14 cellular contexts compared by ENCODE assay signal in the genomic region with DNA sequence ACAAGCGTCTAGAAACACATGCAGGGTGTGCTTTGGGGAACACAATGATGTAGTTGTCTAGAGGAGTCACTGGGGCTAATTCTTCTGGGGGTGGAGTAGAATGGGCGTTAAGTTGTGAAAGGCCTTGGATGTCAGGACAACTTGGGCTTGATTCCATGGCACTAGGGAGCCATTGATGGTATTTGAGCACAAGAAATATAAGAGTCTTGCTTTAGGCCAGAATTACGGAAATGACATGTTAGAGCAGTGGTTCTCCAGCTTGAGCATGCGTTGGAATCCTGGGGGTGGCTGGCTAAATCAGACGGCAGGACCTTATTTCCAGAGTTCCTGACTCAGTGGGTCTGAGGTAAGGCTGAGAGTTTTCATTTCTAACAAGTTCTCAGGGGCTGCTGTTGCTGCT. TPM values are rescaled to one million over a fixed set of nuclear protein-coding genes. Genes with fewer than 3 reads are reported as not detected.
DNase-seq lines count a peak whose midpoint lies in the region; ATAC-seq, FAIRE-seq and TF ChIP-seq lines count a peak whose summit lies in the region.
"Had no signal": no experiment of that assay in that cellular context is flagged by ENCODE, and none has a peak within 500 bp of the region (broad histone marks: within the 10 kb centered on the region; RNA-seq: fewer than 3 reads in every experiment).

No MANE protein-coding gene starts in this region.

- H3K56ac ChIP-seq in H1 (replicated peaks; ENCODE audit: insufficient read length, low read depth, low read length): no peak overlapping the region

- peak overlapping the region; percentile 49; the same call in 1 of the 2 replicates for H3K4me2 ChIP-seq in BLaER1
- 0 out of 4 replicates have a peak overlapping the region, but pooled peaks of 1 of the 2 experiments have one; percentile 26 for H3K4me2 ChIP-seq in H1 (ENCODE audit: insufficient read depth in 1 of 2, low read depth in 2 of 2, low read length in 2 of 2)
- H3K4me2 ChIP-seq: KMS-11 had no signal

- H2BK15ac ChIP-seq in H1 (ENCODE audit: low read length): peak overlapping the region; percentile 10

- peak overlapping the region; percentile 60; the same call in 1 of the 2 replicates for H2BK5ac ChIP-seq in H1 (ENCODE audit: low read depth, low read length)

- TF ChIP-seq POLR2A in H1 (IDR thresholded peaks at IDR 0.05; ENCODE audit: control extremely low read depth in 1 of 2, low read depth in 2 of 2, low read length in 2 of 2): no peak

- no peaks in the 10 kb centered on the region for H3K36me3 Mint-ChIP-seq in nephron (ENCODE audit: low read depth)
- H3K36me3 Mint-ChIP-seq: CD8-positive, alpha-beta T cell had no signal

- TF ChIP-seq EP300 in H1 (IDR thresholded peaks at IDR 0.05; ENCODE audit: borderline replicate concordance in 1 of 2, low read depth in 2 of 2, low read length in 2 of 2): no peak

- no peaks in the 10 kb centered on the region for H3K79me1 ChIP-seq in H1 (ENCODE audit: low read depth, low read length)

- H3K4ac ChIP-seq in H1 (replicated peaks; ENCODE audit: insufficient read length, low read depth, low read length): no peak overlapping the region

- H3K4me1 ChIP-seq in BLaER1: peaks cover 32% of the 10 kb centered on the region
- H3K4me1 ChIP-seq in H1 (replicated peaks in 1 of 4; ENCODE audit: control insufficient read depth in 3 of 4, insufficient read depth in 4 of 4, low read length in 3 of 4): peaks cover 7 to 19% (median 13%) of the 10 kb centered on the region in 4 experiments

- H3K9me3 ChIP-seq in BLaER1: peaks cover 6% of the 10 kb centered on the region
- H3K9me3 ChIP-seq in H1 (ENCODE audit: insufficient read depth in 2 of 2, low read depth in 1 of 2, low read length in 1 of 2): no peaks in the 10 kb centered on the region
- H3K9me3 ChIP-seq: Peyer's patch had no signal

- no peak overlapping the region for H3K4me3 ChIP-seq in BLaER1
- no peak overlapping the region for H3K4me3 ChIP-seq in H1 (ENCODE audit: extremely low read depth in 1 of 4, insufficient read depth in 2 of 4, low read depth in 3 of 4, low read length in 4 of 4)
- H3K4me3 ChIP-seq: Peyer's patch had no signal

- no peak overlapping the region for H2AFZ ChIP-seq in H1 (ENCODE audit: low read length)

- H3K36me3 ChIP-seq in BLaER1 (no peaks in the 10 kb centered on the region), H1 (ENCODE audit: control insufficient read depth in 2 of 4, insufficient read depth in 4 of 4, low read length in 3 of 4) (no peaks in the 10 kb centered on the region)
- H3K36me3 ChIP-seq: Peyer's patch had no signal

- no peak overlapping the region for H4K8ac ChIP-seq in H1 (ENCODE audit: extremely low read depth, insufficient read depth, low read length)

- H3K9ac ChIP-seq in BLaER1: no peak overlapping the region
- no peak overlapping the region for H3K9ac ChIP-seq in H1 (replicated peaks in 1 of 4; ENCODE audit: extremely low read depth in 1 of 4, low read depth in 3 of 4, low read length in 3 of 4)
- H3K9ac ChIP-seq: KMS-11 had no signal

- no peaks in the 10 kb centered on the region for H4K20me1 ChIP-seq in BLaER1
- H4K20me1 ChIP-seq in H1 (replicated peaks in 1 of 2; ENCODE audit: control insufficient read depth in 1 of 2, insufficient read depth in 2 of 2, low read length in 2 of 2): no peaks in the 10 kb centered on the region

- DNase-seq in HT-29 (ENCODE audit: low spot score): peak; percentile 3
- DNase-seq in H1 (ENCODE audit: low read depth in 1 of 2, low spot score in 2 of 2): no peak
- no peak for DNase-seq in NOMO-1 (lab: John Stamatoyannopoulos, UW; ENCODE audit: unreplicated experiment in 2 of 2)
- DNase-seq: ACHN, NCI-H1092 had no signal

- ATAC-seq in GM21737 (IDR thresholded peaks at IDR 0.05; ENCODE audit: unreplicated experiment): no peak
- ATAC-seq in HG03469 (IDR thresholded peaks at IDR 0.05; ENCODE audit: unreplicated experiment): no peak
- ATAC-seq in HG02981 (IDR thresholded peaks at IDR 0.05; ENCODE audit: unreplicated experiment): no peak

- no peak overlapping the region for H4K5ac ChIP-seq in H1 (ENCODE audit: insufficient read length, low read depth, low read length)

- H3K27me3 ChIP-seq in BLaER1: no peaks in the 10 kb centered on the region
- H3K27me3 ChIP-seq in H1 (replicated peaks in 1 of 4; ENCODE audit: control insufficient read depth in 3 of 4, extremely low read depth in 1 of 4, insufficient read depth in 3 of 4, low read length in 3 of 4): no peaks in the 10 kb centered on the region
- H3K27me3 ChIP-seq: Peyer's patch had no signal

- no peak overlapping the region for H4K91ac ChIP-seq in H1 (replicated peaks; ENCODE audit: insufficient read length, low read length)

- H3K18ac ChIP-seq in H1 (ENCODE audit: extremely low read depth, low read length): peak overlapping the region; percentile 48; the same call in 1 of the 2 replicates

- POLR2A ChIA-PET in H1 (lab: Charles Lee; ENCODE audit: partially characterized antibody): interaction anchor here (1.2 to 2.4 kb wide), 3 partner anchors 29 to 51 kb away, joined by 4 to 11 read pairs (median 5); partner anchors contain the start of gene SMAD6

- H2AK5ac ChIP-seq in H1 (ENCODE audit: low read depth, low read length): peak overlapping the region; percentile 60; the same call in 1 of the 2 replicates

- no peak for TF ChIP-seq RAD21 in H1 (IDR thresholded peaks at IDR 0.05 in 1 of 2, conservative IDR thresholded peaks at IDR 0.05 in 1 of 2; ENCODE audit: low read depth in 2 of 2, low read length in 2 of 2)

- peaks cover 2% of the 10 kb centered on the region for H3K9me3 Mint-ChIP-seq in nephron
- H3K9me3 Mint-ChIP-seq: CD8-positive, alpha-beta T cell had no signal

- H3K79me2 ChIP-seq in H1 (ENCODE audit: control insufficient read depth in 1 of 2, insufficient read depth in 2 of 2, low read length in 2 of 2): no peaks in the 10 kb centered on the region

- no peaks in the 10 kb centered on the region for H3K23me2 ChIP-seq in H1 (ENCODE audit: low read depth, low read length)

- no peak overlapping the region for H2BK120ac ChIP-seq in H1 (replicated peaks; ENCODE audit: low read depth, low read length)

- H3K4me3 Mint-ChIP-seq in nephron: no peak overlapping the region
- H3K4me3 Mint-ChIP-seq: CD8-positive, alpha-beta T cell had no signal

- peak overlapping the region; percentile 9 to 45 (median 43) for H3K27ac Mint-ChIP-seq in nephron
- H3K27ac Mint-ChIP-seq: CD8-positive, alpha-beta T cell had no signal

- H2BK20ac ChIP-seq in H1 (ENCODE audit: low read length): peak overlapping the region; percentile 72; the same call in 1 of the 2 replicates

- CTCF ChIA-PET in H1 (lab: Charles Lee; ENCODE audit: partially characterized antibody): interaction anchor here (0.8 to 2.4 kb wide), 8 partner anchors 13 to 101 kb away, joined by 3 to 12 read pairs (median 6); no protein-coding TSS in a partner anchor

- no peak overlapping the region for H3K23ac ChIP-seq in H1 (ENCODE audit: insufficient read length)

- H2BK12ac ChIP-seq in H1 (ENCODE audit: low read depth, low read length): 0 out of 2 replicates have a peak overlapping the region, but pooled peaks have one; percentile 80

- no peak for TF ChIP-seq CTCF in H1 (IDR thresholded peaks at IDR 0.05; ENCODE audit: control extremely low read depth in 1 of 3, insufficient read depth in 1 of 3, low read depth in 1 of 3, low read length in 3 of 3)
- no peak for TF ChIP-seq CTCF in nephron (IDR thresholded peaks at IDR 0.05; ENCODE audit: unreplicated experiment in 3 of 3)

- H3K4me1 Mint-ChIP-seq in nephron: peaks cover 18% of the 10 kb centered on the region

- H3K27ac ChIP-seq in BLaER1 (no peak overlapping the region; the same call in 1 of the 2 replicates), H1 (ENCODE audit: low read depth, low read length) (peak overlapping the region; percentile 36; the same call in 1 of the 2 replicates)
- H3K27ac ChIP-seq: KMS-11, Peyer's patch had no signal

- no peak overlapping the region for H3K14ac ChIP-seq in H1 (ENCODE audit: insufficient read length)

- FAIRE-seq in H1 (lab: Jason Lieb, UNC): no peak

- 73% methylated on average over 5 of the region's 5 CpGs; no CpG with 5 or more reads in 1 of the 2 experiments for WGBS in H1 (ENCODE audit: extremely low coverage in 1 of 2, insufficient coverage in 1 of 2, insufficient read length in 1 of 2, insufficient replicate concordance in 2 of 2, low coverage in 1 of 2, low lambda C conversion rate in 2 of 2, missing lambda C conversion rate in 1 of 2), 2 experiments

- peaks cover 3% of the 10 kb centered on the region for H3K27me3 Mint-ChIP-seq in nephron (ENCODE audit: low read depth)

TF ChIP-seq in H1, 55 proteins besides CTCF, POLR2A, EP300 and RAD21 (continues in another document):
- TF ChIP-seq, protein P1, sequence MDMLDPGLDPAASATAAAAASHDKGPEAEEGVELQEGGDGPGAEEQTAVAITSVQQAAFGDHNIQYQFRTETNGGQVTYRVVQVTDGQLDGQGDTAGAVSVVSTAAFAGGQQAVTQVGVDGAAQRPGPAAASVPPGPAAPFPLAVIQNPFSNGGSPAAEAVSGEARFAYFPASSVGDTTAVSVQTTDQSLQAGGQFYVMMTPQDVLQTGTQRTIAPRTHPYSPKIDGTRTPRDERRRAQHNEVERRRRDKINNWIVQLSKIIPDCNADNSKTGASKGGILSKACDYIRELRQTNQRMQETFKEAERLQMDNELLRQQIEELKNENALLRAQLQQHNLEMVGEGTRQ (IDR thresholded peaks at IDR 0.05; ENCODE audit: low read length): no peak
- TF ChIP-seq SIX5 (IDR thresholded peaks at IDR 0.05; ENCODE audit: low read depth, low read length): no peak
- TF ChIP-seq EZH2 (IDR thresholded peaks at IDR 0.05; ENCODE audit: low read depth, low read length, severe bottlenecking): no peak
- peak in 1 of 2 experiments; percentile 27; a peak in 1 of 4 replicates for TF ChIP-seq HDAC2 (IDR thresholded peaks at IDR 0.05; ENCODE audit: borderline replicate concordance in 1 of 2, low read depth in 2 of 2, low read length in 2 of 2)

RNA-seq across cellular contexts. Expression of gene SMAD6, which starts 29.2 kb away (rescaled TPM):
- 101 and 123 TPM in 2 replicates for total RNA-seq in HT-29 (2014; rRNA removed; shearing (Covaris generic))
- total RNA-seq in H1 (2021; fragmentation: NEBNext Ultra II Directional; extraction: Animal tissue kit (Norgen Biotek cat#: 25700)): 7.0 and 7.6 TPM in 2 replicates
- 1.8 and 3.4 TPM in 2 replicates for polyA plus RNA-seq in H1 (2011; rRNA removed)
- polyA plus RNA-seq in H1 (2011; cell fraction: cytosol; rRNA removed): 2.6 TPM
- 11.4 TPM for polyA plus RNA-seq in H1 (2011; cell fraction: nucleus; rRNA removed)
- 2.9 to 3.9 TPM (median 3.1 TPM) in 4 replicates for polyA plus RNA-seq in H1 (2012, experiment 1 of 2)
- 2.1 TPM for polyA plus RNA-seq in H1 (2012, experiment 2 of 2)
- 1.9 TPM for polyA plus RNA-seq in H1 (2013, experiment 1 of 2)
- polyA plus RNA-seq in H1 (2013, experiment 2 of 2): 2.1 TPM
- polyA minus RNA-seq in H1 (2011; rRNA and poly(A)+ RNA removed): 3.9 and 6.1 TPM in 2 replicates
- 6.3 TPM for polyA minus RNA-seq in H1 (2011; cell fraction: cytosol; rRNA and poly(A)+ RNA removed)
- polyA minus RNA-seq in H1 (2011; cell fraction: nucleus; rRNA and poly(A)+ RNA removed): 12.2 TPM
- total RNA-seq: MCF 10A had no signal

Comparison
In these comparisons a context has a peak if more than half of its experiments do, and no peak if none do; other contexts are left out.
1. RNA of gene SMAD6, which starts 29.2 kb away (total RNA-seq): 101 to 123 TPM in HT-29; 7.0 to 7.6 TPM in H1; every median in the first group is over 10 times any median in the second.